ENCODE assay signal across 8 cellular contexts in genomic region chr10:102917962-102918816, GRCh38. TPM values are rescaled to one million over a fixed set of nuclear protein-coding genes. Genes with fewer than 3 reads are reported as not detected.
A peak's percentile ranks its signal among the peaks of the same experiment; 100 is the strongest.
DNase-seq lines count a peak whose midpoint lies in the region; ATAC-seq and TF ChIP-seq lines count a peak whose summit lies in the region.

TSS of gene CNNM2 (plus strand) at chr10:102918294. CDS start at chr10:102918481, 187 bp downstream.

- H3K27me3 ChIP-seq in mucosa of stomach (ENCODE audit: control insufficient read depth, insufficient read depth, low read length): no peaks in the 10 kb centered on the region

- ATAC-seq in GM21737 (IDR thresholded peaks at IDR 0.05; ENCODE audit: unreplicated experiment) (peak; percentile 94), esophagus mucosa (peak; percentile 99)

- peaks cover 23% of the 10 kb centered on the region for H3K4me1 ChIP-seq in mucosa of stomach (ENCODE audit: control insufficient read depth, insufficient read depth, low read length)

- no peaks in the 10 kb centered on the region for H3K36me3 ChIP-seq in mucosa of stomach (ENCODE audit: control insufficient read depth, insufficient read depth, low read length)

- no peaks in the 10 kb centered on the region for H3K9me3 ChIP-seq in mucosa of stomach (ENCODE audit: control insufficient read depth, low read length)

- peak; percentile 87 for DNase-seq in DMS79 treated with DMSO at 0.1 percent for 48 hours (lab: John Stamatoyannopoulos, UW)
- peak; percentile 99 for DNase-seq in KG1 (lab: John Stamatoyannopoulos, UW)
- peak; percentile 99 for DNase-seq in activated T-cell treated with anti-CD3 and anti-CD28 coated beads, Interleukin-2, amount 50 U/mL, for 48 hours
- peak; percentile 99 for DNase-seq in stimulated activated CD8-positive, alpha-beta memory T cell treated with anti-CD3 and anti-CD28 coated beads, Interleukin-4, amount 100 ng/mL, for 48 hours

- peak within 1 kb of the TSS; percentile 69 for H3K9ac ChIP-seq in mucosa of stomach (ENCODE audit: low read length)

- H3K4me3 ChIP-seq in mucosa of stomach (ENCODE audit: low read length): peak within 1 kb of the TSS; percentile 85

TF ChIP-seq in PFSK-1, 5 proteins besides CTCF, POLR2A, EP300 and RAD21:
- TF ChIP-seq REST (IDR thresholded peaks at IDR 0.05; ENCODE audit: insufficient read depth in 1 of 2, low read depth in 2 of 2, low read length in 2 of 2) (no peak), SIN3A (IDR thresholded peaks at IDR 0.05; ENCODE audit: borderline replicate concordance, insufficient read depth, low read length) (peak; percentile 86; the same call in 1 of the 2 replicates), POLR2AphosphoS5 (IDR thresholded peaks at IDR 0.05; ENCODE audit: low read depth, low read length) (no peak), FOXP2 (optimal IDR thresholded peaks at IDR 0.05; ENCODE audit: borderline replicate concordance, extremely low read depth, extremely low read length, insufficient read depth) (peak; percentile 53), TAF1 (IDR thresholded peaks at IDR 0.05; ENCODE audit: borderline replicate concordance, insufficient read depth, low read length) (peak; percentile 94)

RNA-seq across cellular contexts. Expression of gene CNNM2, which starts in this region (rescaled TPM):
- polyA plus RNA-seq in PFSK-1 (2012; ENCODE audit: insufficient read length, low read depth): 8.2 TPM
- 2.3 TPM for total RNA-seq in esophagus mucosa

Comparison
In these comparisons a context has a peak if more than half of its experiments do, and no peak if none do; other contexts are left out.
1. Peak in every context shown above with its lines: DNase-seq, ATAC-seq and H3K4me3 ChIP-seq.